ENCODE assay signal across 25 cellular contexts in the genomic region with DNA sequence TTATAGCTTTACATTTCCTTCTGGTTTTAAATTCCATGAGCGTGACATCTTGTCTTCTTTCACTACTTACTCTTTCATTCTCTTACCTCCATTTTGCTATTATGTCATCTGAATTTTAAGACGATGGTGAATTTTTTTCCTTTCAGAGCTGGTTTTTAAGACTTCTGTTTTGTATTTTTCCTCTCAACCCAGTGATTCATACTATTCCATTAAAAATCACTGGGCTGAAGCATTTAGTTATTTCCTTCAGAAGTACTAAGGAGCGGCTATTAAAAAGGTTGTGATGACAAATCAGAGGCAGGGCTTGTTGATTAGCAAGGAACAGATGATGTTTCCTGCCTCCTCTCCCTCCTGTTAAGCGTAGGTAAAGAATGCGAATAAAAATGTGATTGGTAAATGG. TPM values are rescaled to one million over a fixed set of nuclear protein-coding genes. Genes with fewer than 3 reads are reported as not detected.
DNase-seq lines count a peak whose midpoint lies in the region; ATAC-seq, FAIRE-seq and TF ChIP-seq lines count a peak whose summit lies in the region.
"Had no signal": no experiment of that assay in that cellular context is flagged by ENCODE, and none has a peak within 500 bp of the region (broad histone marks: within the 10 kb centered on the region; RNA-seq: fewer than 3 reads in every experiment).

No MANE protein-coding gene starts in this region.

- peaks cover 0 to 3% (median 0%) of the 10 kb centered on the region in 4 experiments; a peak in 2 of 7 replicates for H3K4me1 ChIP-seq in H1 (replicated peaks in 1 of 4; ENCODE audit: control insufficient read depth in 3 of 4, insufficient read depth in 4 of 4, low read length in 3 of 4)
- peaks cover 3% of the 10 kb centered on the region for H3K4me1 ChIP-seq in mesenchymal stem cell (ENCODE audit: control insufficient read depth, insufficient read depth, low read depth, low read length)
- no peaks in the 10 kb centered on the region for H3K4me1 ChIP-seq in upper lobe of right lung

- no peak for TF ChIP-seq CTCF in H1 (IDR thresholded peaks at IDR 0.05; ENCODE audit: control extremely low read depth in 1 of 3, insufficient read depth in 1 of 3, low read depth in 1 of 3, low read length in 3 of 3)
- TF ChIP-seq CTCF in upper lobe of right lung (IDR thresholded peaks at IDR 0.05), result no peak

- H2BK5ac ChIP-seq in H1 (ENCODE audit: low read depth, low read length) (no peak overlapping the region), mesenchymal stem cell (ENCODE audit: low read depth, low read length, poor library complexity, severe bottlenecking) (no peak overlapping the region)

- H3K18ac ChIP-seq in H1 (ENCODE audit: extremely low read depth, low read length) (no peak overlapping the region), mesenchymal stem cell (ENCODE audit: low read depth in 1 of 2, low read length in 2 of 2) (no peak overlapping the region)

- 75% methylated on average over 5 of the region's 5 CpGs; no CpG with 5 or more reads in 1 of the 2 experiments for WGBS in H1 (ENCODE audit: extremely low coverage in 1 of 2, insufficient coverage in 1 of 2, insufficient read length in 1 of 2, insufficient replicate concordance in 2 of 2, low coverage in 1 of 2, low lambda C conversion rate in 2 of 2, missing lambda C conversion rate in 1 of 2), 2 experiments
- 22% methylated on average over 3 of the region's 5 CpGs for WGBS in mesenchymal stem cell

- H3K4me3 Mint-ChIP-seq in naive thymus-derived CD8-positive, alpha-beta T cell, result no peak overlapping the region
- H3K4me3 Mint-ChIP-seq: brain; dendritic cell treated with granulocyte-macrophage colony-stimulating factor and Interleukin-4, amounts not matched to agents 40 ng/mL and 50 ng/mL, for 4 days; stimulated activated naive CD8-positive, alpha-beta T cell treated with anti-CD3 and anti-CD28 coated beads, Interleukin-15, amount 100 ng/mL, for 72 hours; type B pancreatic cell had no signal

- no peak overlapping the region for H2BK15ac ChIP-seq in H1 (ENCODE audit: low read length)
- peak overlapping the region; percentile 23 for H2BK15ac ChIP-seq in mesenchymal stem cell (ENCODE audit: low read depth, poor library complexity, severe bottlenecking)

- H2AK5ac ChIP-seq in H1 (ENCODE audit: low read depth, low read length) (no peak overlapping the region), mesenchymal stem cell (ENCODE audit: low read length, severe bottlenecking) (no peak overlapping the region)

- DNase-seq in AG08395 (ENCODE audit: low spot score), result peak; percentile 63
- peak; percentile 67 for DNase-seq in HS-5 (ENCODE audit: low read depth)
- DNase-seq in H1 (ENCODE audit: low read depth in 1 of 2, low spot score in 2 of 2), result no peak
- peak; percentile 80 for DNase-seq in mesenchymal stem cell
- DNase-seq in DMS53 (lab: John Stamatoyannopoulos, UW), result no peak
- DNase-seq in naive thymus-derived CD8-positive, alpha-beta T cell, result no peak
- no peak for DNase-seq in upper lobe of right lung
- DNase-seq in H54 (ENCODE audit: insufficient read length, low spot score), result no peak
- DNase-seq: activated CD4-positive, alpha-beta T cell treated with anti-CD3 and anti-CD28 coated beads for 48 hours; activated CD8-positive, alpha-beta memory T cell treated with anti-CD3 and anti-CD28 coated beads, Interleukin-2, amount 50 U/mL, for 4 hours; activated naive CD4-positive, alpha-beta T cell treated with anti-CD3 and anti-CD28 coated beads, Interleukin-2, amount 50 U/mL, for 16 hours; erythroblast; GDM1; head of caudate nucleus; NCI-H2171 treated with DMSO at 0.1 percent for 48 hours; NCI-H748 treated with DMSO at 0.1 percent for 48 hours; PC-3; stimulated activated naive CD8-positive, alpha-beta T cell treated with anti-CD3 and anti-CD28 coated beads, Interleukin-15, amount 100 ng/mL, for 72 hours had no signal

- H4K20me1 ChIP-seq in H1 (replicated peaks in 1 of 2; ENCODE audit: control insufficient read depth in 1 of 2, insufficient read depth in 2 of 2, low read length in 2 of 2), result no peaks in the 10 kb centered on the region

- H3K36me3 Mint-ChIP-seq in naive thymus-derived CD8-positive, alpha-beta T cell, result no peaks in the 10 kb centered on the region
- H3K36me3 Mint-ChIP-seq: brain, type B pancreatic cell had no signal

- no peaks in the 10 kb centered on the region for H3K23me2 ChIP-seq in H1 (ENCODE audit: low read depth, low read length)

- no peak overlapping the region for H4K8ac ChIP-seq in H1 (ENCODE audit: extremely low read depth, insufficient read depth, low read length)
- H4K8ac ChIP-seq in mesenchymal stem cell (ENCODE audit: low read length), result no peak overlapping the region

- no peak for ATAC-seq in naive thymus-derived CD8-positive, alpha-beta T cell
- ATAC-seq in upper lobe of right lung, result no peak
- ATAC-seq: PC-3; SK-N-SH treated with all-trans-retinoic acid at 6 μM for 48 hours; stimulated activated naive CD8-positive, alpha-beta T cell treated with anti-CD3 and anti-CD28 coated beads, Interleukin-15, amount 100 ng/mL, for 72 hours had no signal

- H3K27ac ChIP-seq in H1 (ENCODE audit: low read depth, low read length) (no peak overlapping the region), mesenchymal stem cell (ENCODE audit: low read length, poor library complexity, severe bottlenecking) (no peak overlapping the region), upper lobe of right lung (no peak overlapping the region)

- H2BK12ac ChIP-seq in H1 (ENCODE audit: low read depth, low read length) (no peak overlapping the region), mesenchymal stem cell (ENCODE audit: low read length in 2 of 2) (no peak overlapping the region)

- peaks cover 0 to 2% (median 0%) of the 10 kb centered on the region in 4 donors for H3K4me1 Mint-ChIP-seq in naive thymus-derived CD8-positive, alpha-beta T cell
- H3K4me1 Mint-ChIP-seq: stimulated activated naive CD8-positive, alpha-beta T cell treated with anti-CD3 and anti-CD28 coated beads, Interleukin-15, amount 100 ng/mL, for 72 hours had no signal

- H3K23ac ChIP-seq in H1 (ENCODE audit: insufficient read length), result no peak overlapping the region
- no peak overlapping the region for H3K23ac ChIP-seq in mesenchymal stem cell (ENCODE audit: low read length in 2 of 2)

- H3K79me2 ChIP-seq in H1 (ENCODE audit: control insufficient read depth in 1 of 2, insufficient read depth in 2 of 2, low read length in 2 of 2), result no peaks in the 10 kb centered on the region

- no peaks in the 10 kb centered on the region for H3K9me3 ChIP-seq in H1 (ENCODE audit: insufficient read depth in 2 of 2, low read depth in 1 of 2, low read length in 1 of 2)
- no peaks in the 10 kb centered on the region for H3K9me3 ChIP-seq in mesenchymal stem cell (ENCODE audit: control insufficient read depth, low read length)
- H3K9me3 ChIP-seq in upper lobe of right lung, result no peaks in the 10 kb centered on the region

- H3K36me3 ChIP-seq in H1 (ENCODE audit: control insufficient read depth in 2 of 4, insufficient read depth in 4 of 4, low read length in 3 of 4) (no peaks in the 10 kb centered on the region), mesenchymal stem cell (ENCODE audit: control insufficient read depth in 1 of 2, insufficient read depth in 2 of 2, low read depth in 1 of 2, low read length in 2 of 2) (no peaks in the 10 kb centered on the region), upper lobe of right lung (no peaks in the 10 kb centered on the region)

- H3K79me1 ChIP-seq in H1 (ENCODE audit: low read depth, low read length) (no peaks in the 10 kb centered on the region), mesenchymal stem cell (replicated peaks; ENCODE audit: low read length, poor library complexity, severe bottlenecking) (no peaks in the 10 kb centered on the region)

- H3K9ac ChIP-seq in H1 (replicated peaks in 1 of 4; ENCODE audit: extremely low read depth in 1 of 4, low read depth in 3 of 4, low read length in 3 of 4), result no peak overlapping the region
- peak overlapping the region; percentile 31 for H3K9ac ChIP-seq in mesenchymal stem cell (ENCODE audit: low read length)

- POLR2A ChIA-PET in H1 (lab: Charles Lee; ENCODE audit: partially characterized antibody), result no interaction called here
- POLR2A ChIA-PET in naive thymus-derived CD8-positive, alpha-beta T cell (lab: Charles Lee), result no interaction called here

- H2BK120ac ChIP-seq in H1 (replicated peaks; ENCODE audit: low read depth, low read length) (no peak overlapping the region), mesenchymal stem cell (ENCODE audit: low read depth, low read length) (no peak overlapping the region)

- H3K4me2 ChIP-seq in H1 (ENCODE audit: insufficient read depth in 1 of 2, low read depth in 2 of 2, low read length in 2 of 2), result no peak overlapping the region
- no peak overlapping the region for H3K4me2 ChIP-seq in mesenchymal stem cell (ENCODE audit: low read length, poor library complexity, severe bottlenecking)

- H3K4me3 ChIP-seq in H1 (ENCODE audit: extremely low read depth in 1 of 4, insufficient read depth in 2 of 4, low read depth in 3 of 4, low read length in 4 of 4) (no peak overlapping the region), mesenchymal stem cell (ENCODE audit: insufficient read depth in 1 of 2, low read depth in 1 of 2, low read length in 2 of 2) (no peak overlapping the region), upper lobe of right lung (no peak overlapping the region)

- H2BK20ac ChIP-seq in H1 (ENCODE audit: low read length), result no peak overlapping the region

- H2AFZ ChIP-seq in H1 (ENCODE audit: low read length) (peak overlapping the region; percentile 43; the same call in 1 of the 2 replicates), mesenchymal stem cell (ENCODE audit: low read depth, low read length) (no peak overlapping the region)

- H4K5ac ChIP-seq in H1 (ENCODE audit: insufficient read length, low read depth, low read length), result no peak overlapping the region

- CTCF ChIA-PET in H1 (lab: Charles Lee; ENCODE audit: partially characterized antibody), result interaction anchor here (1.2 to 2.1 kb wide), 2 partner anchors 28 to 139 kb away, joined by 3 to 6 read pairs; no protein-coding TSS in a partner anchor

- H3K9me3 Mint-ChIP-seq in naive thymus-derived CD8-positive, alpha-beta T cell, result no peaks in the 10 kb centered on the region
- H3K9me3 Mint-ChIP-seq: dendritic cell treated with granulocyte-macrophage colony-stimulating factor and Interleukin-4, amounts not matched to agents 40 ng/mL and 50 ng/mL, for 4 days; stimulated activated naive CD8-positive, alpha-beta T cell treated with anti-CD3 and anti-CD28 coated beads, Interleukin-15, amount 100 ng/mL, for 72 hours; type B pancreatic cell had no signal

- H3K4ac ChIP-seq in H1 (replicated peaks; ENCODE audit: insufficient read length, low read depth, low read length) (no peak overlapping the region), mesenchymal stem cell (ENCODE audit: low read depth in 1 of 2, low read length in 2 of 2) (no peak overlapping the region)

- TF ChIP-seq RAD21 in H1 (IDR thresholded peaks at IDR 0.05 in 1 of 2, conservative IDR thresholded peaks at IDR 0.05 in 1 of 2; ENCODE audit: low read depth in 2 of 2, low read length in 2 of 2), result no peak

- peaks cover 9 to 39% (median 25%) of the 10 kb centered on the region in 5 donors for H3K27me3 Mint-ChIP-seq in naive thymus-derived CD8-positive, alpha-beta T cell
- H3K27me3 Mint-ChIP-seq: type B pancreatic cell had no signal

- TF ChIP-seq POLR2A in H1 (IDR thresholded peaks at IDR 0.05; ENCODE audit: control extremely low read depth in 1 of 2, low read depth in 2 of 2, low read length in 2 of 2), result no peak
- TF ChIP-seq POLR2A in H54 (IDR thresholded peaks at IDR 0.05; ENCODE audit: low read depth, low read length), result no peak

- FAIRE-seq in H1 (lab: Jason Lieb, UNC) (no peak), H54 (lab: Jason Lieb, UNC) (no peak)
- FAIRE-seq: keratinocyte had no signal

- no peak overlapping the region for H3K14ac ChIP-seq in H1 (ENCODE audit: insufficient read length)
- H3K14ac ChIP-seq in mesenchymal stem cell (ENCODE audit: low read length in 2 of 2), result no peak overlapping the region

- H4K91ac ChIP-seq in H1 (replicated peaks; ENCODE audit: insufficient read length, low read length) (no peak overlapping the region), mesenchymal stem cell (ENCODE audit: low read length) (no peak overlapping the region)

- H3K56ac ChIP-seq in H1 (replicated peaks; ENCODE audit: insufficient read length, low read depth, low read length), result no peak overlapping the region

- H3K27me3 ChIP-seq in H1 (replicated peaks in 1 of 4; ENCODE audit: control insufficient read depth in 3 of 4, extremely low read depth in 1 of 4, insufficient read depth in 3 of 4, low read length in 3 of 4) (no peaks in the 10 kb centered on the region), mesenchymal stem cell (ENCODE audit: control insufficient read depth in 1 of 2, insufficient read depth in 1 of 2, low read length in 2 of 2) (peaks cover 0 to 3% of the 10 kb centered on the region in 2 experiments), upper lobe of right lung (no peaks in the 10 kb centered on the region)

- no peak for TF ChIP-seq EP300 in H1 (IDR thresholded peaks at IDR 0.05; ENCODE audit: borderline replicate concordance in 1 of 2, low read depth in 2 of 2, low read length in 2 of 2)

- intact Hi-C loops in upper lobe of right lung (cut with DNase I), result no loop called here

- H3K27ac Mint-ChIP-seq in naive thymus-derived CD8-positive, alpha-beta T cell, result no peak overlapping the region
- H3K27ac Mint-ChIP-seq: dendritic cell treated with granulocyte-macrophage colony-stimulating factor and Interleukin-4, amounts not matched to agents 40 ng/mL and 50 ng/mL, for 4 days; stimulated activated naive CD8-positive, alpha-beta T cell treated with anti-CD3 and anti-CD28 coated beads, Interleukin-15, amount 100 ng/mL, for 72 hours; type B pancreatic cell had no signal

RNA-seq across cellular contexts. Expression of a gene that starts 16.5 kb away (rescaled TPM):
- total RNA-seq in H1 (2021; fragmentation: NEBNext Ultra II Directional; extraction: Animal tissue kit (Norgen Biotek cat#: 25700)), result not detected in 2 replicates
- polyA plus RNA-seq in H1 (2011; rRNA removed), result not detected in 2 replicates
- polyA plus RNA-seq in H1 (2011; cell fraction: cytosol; rRNA removed), result not detected
- not detected for polyA plus RNA-seq in H1 (2011; cell fraction: nucleus; rRNA removed)
- not detected in 4 replicates for polyA plus RNA-seq in H1 (2012, experiment 1 of 2)
- not detected for polyA plus RNA-seq in H1 (2012, experiment 2 of 2)
- not detected for polyA plus RNA-seq in H1 (2013, experiment 1 of 2)
- not detected for polyA plus RNA-seq in H1 (2013, experiment 2 of 2)
- not detected in 2 replicates for polyA minus RNA-seq in H1 (2011; rRNA and poly(A)+ RNA removed)
- polyA minus RNA-seq in H1 (2011; cell fraction: cytosol; rRNA and poly(A)+ RNA removed), result not detected
- not detected for polyA minus RNA-seq in H1 (2011; cell fraction: nucleus; rRNA and poly(A)+ RNA removed)
- polyA plus RNA-seq in mesenchymal stem cell (2013, experiment 1 of 2), result not detected
- polyA plus RNA-seq in mesenchymal stem cell (2013, experiment 2 of 2), result not detected
- total RNA-seq in naive thymus-derived CD8-positive, alpha-beta T cell, result not detected
- not detected for polyA plus RNA-seq in naive thymus-derived CD8-positive, alpha-beta T cell
- not detected for total RNA-seq in upper lobe of right lung
- total RNA-seq: mesenteric fat pad, PC-3 had no signal
- polyA plus RNA-seq: keratinocyte, neural cell had no signal

Comparison
In these comparisons a context has a peak if more than half of its experiments do, and no peak if none do; other contexts are left out.
1. DNase-seq: peak in AG08395 (single experiment), HS-5 (single experiment) and mesenchymal stem cell (single experiment); none in H1 (0 of 2), DMS53 (single experiment), naive thymus-derived CD8-positive, alpha-beta T cell (0 of 10), upper lobe of right lung (single experiment) and H54 (single experiment).